Comparison of ENCODE assay signal across 11 cellular contexts in genomic region chr3:36906504-36907149, GRCh38. TPM values are rescaled to one million over a fixed set of nuclear protein-coding genes. Genes with fewer than 3 reads are reported as not detected.
A peak's percentile ranks its signal among the peaks of the same experiment; 100 is the strongest.
DNase-seq lines count a peak whose midpoint lies in the region; ATAC-seq and TF ChIP-seq lines count a peak whose summit lies in the region.
"Had no signal": no experiment of that assay in that cellular context is flagged by ENCODE, and none has a peak within 500 bp of the region (broad histone marks: within the 10 kb centered on the region; RNA-seq: fewer than 3 reads in every experiment).

No MANE protein-coding gene starts in this region.

- H3K27ac Mint-ChIP-seq in Calu3 (ENCODE audit: unreplicated experiment): no peak overlapping the region
- H3K27ac Mint-ChIP-seq: nephron progenitor cell had no signal

- H4K20me1 ChIP-seq in OCI-LY7 (ENCODE audit: insufficient read depth, low read length): no peaks in the 10 kb centered on the region

- H3K9me3 ChIP-seq in OCI-LY7 (ENCODE audit: low read length): no peaks in the 10 kb centered on the region
- H3K9me3 ChIP-seq in effector memory CD4-positive, alpha-beta T cell (ENCODE audit: control insufficient read depth, low read length): no peaks in the 10 kb centered on the region
- no peaks in the 10 kb centered on the region for H3K9me3 ChIP-seq in neutrophil

- peak overlapping the region; percentile 36 for H3K4me2 ChIP-seq in OCI-LY7 (ENCODE audit: low read length)

- H3K4me1 ChIP-seq in OCI-LY7 (ENCODE audit: insufficient read depth, low read length, poor library complexity, severe bottlenecking): peaks cover 79% of the 10 kb centered on the region
- H3K4me1 ChIP-seq in effector memory CD4-positive, alpha-beta T cell (ENCODE audit: control insufficient read depth, insufficient read depth, low read length, poor library complexity, severe bottlenecking): peaks cover 47% of the 10 kb centered on the region
- H3K4me1 ChIP-seq in neutrophil (ENCODE audit: control insufficient read depth in 1 of 2, insufficient read depth in 1 of 2, low read depth in 1 of 2, low read length in 1 of 2): peaks cover 57 to 61% of the 10 kb centered on the region in 2 experiments

- peaks cover 14% of the 10 kb centered on the region for H3K4me1 Mint-ChIP-seq in Calu3 (ENCODE audit: low read depth, unreplicated experiment)

- peak overlapping the region; percentile 89 for H3K4me3 Mint-ChIP-seq in Calu3 (ENCODE audit: low read depth, unreplicated experiment)
- H3K4me3 Mint-ChIP-seq: nephron progenitor cell had no signal

- DNase-seq in Calu3 (no peak), OCI-LY7 (ENCODE audit: low spot score) (no peak), SKM-1 (lab: John Stamatoyannopoulos, UW; ENCODE audit: unreplicated experiment) (no peak)
- DNase-seq in effector memory CD4-positive, alpha-beta T cell: no peak
- DNase-seq: GDM1; NCI-H2107; nephron progenitor cell; stimulated activated CD4-positive, alpha-beta T cell treated with anti-CD3 and anti-CD28 coated beads, Interleukin-4, amount 100 ng/mL, for 1 hour had no signal

- TF ChIP-seq CTCF in Calu3 (IDR thresholded peaks at IDR 0.05; ENCODE audit: unreplicated experiment) (no peak), OCI-LY7 (conservative IDR thresholded peaks at IDR 0.05; ENCODE audit: low read length) (no peak), neutrophil (IDR thresholded peaks at IDR 0.05) (no peak)

- peak overlapping the region; percentile 17 for H3K4me3 ChIP-seq in OCI-LY7 (ENCODE audit: low read depth, low read length, poor library complexity, severe bottlenecking)
- H3K4me3 ChIP-seq in effector memory CD4-positive, alpha-beta T cell (ENCODE audit: insufficient read depth, low read depth, low read length, poor library complexity, severe bottlenecking): peak overlapping the region; percentile 30
- peak overlapping the region; percentile 58 to 79 for H3K4me3 ChIP-seq in neutrophil (ENCODE audit: low read depth in 1 of 2, low read length in 1 of 2)

- H3K27ac ChIP-seq in OCI-LY7 (ENCODE audit: low read depth, low read length, poor library complexity, severe bottlenecking) (peak overlapping the region; percentile 46), neutrophil (peak overlapping the region; percentile 98)
- H3K27ac ChIP-seq in effector memory CD4-positive, alpha-beta T cell (ENCODE audit: insufficient read depth, low read length, poor library complexity, severe bottlenecking): peak overlapping the region; percentile 89

- H2AFZ ChIP-seq in OCI-LY7 (ENCODE audit: low read length): no peak overlapping the region

- POLR2A ChIA-PET in OCI-LY7 (lab: Charles Lee): interaction anchor here (0.7 to 7.2 kb wide), 8 partner anchors 9 to 1235 kb away, joined by 3 to 55 read pairs (median 6); no protein-coding TSS in a partner anchor

- H3K36me3 Mint-ChIP-seq in Calu3 (ENCODE audit: insufficient read depth, unreplicated experiment): peaks cover 10% of the 10 kb centered on the region

- no peaks in the 10 kb centered on the region for H3K27me3 Mint-ChIP-seq in Calu3 (ENCODE audit: unreplicated experiment)

- H3K36me3 ChIP-seq in OCI-LY7 (ENCODE audit: insufficient read depth, low read length): peaks cover 44% of the 10 kb centered on the region
- H3K36me3 ChIP-seq in effector memory CD4-positive, alpha-beta T cell (ENCODE audit: control insufficient read depth, insufficient read depth, low read length): peaks cover 11% of the 10 kb centered on the region
- H3K36me3 ChIP-seq in neutrophil: peaks cover 37% of the 10 kb centered on the region

- no peaks in the 10 kb centered on the region for H3K9me3 Mint-ChIP-seq in Calu3 (ENCODE audit: low read depth, unreplicated experiment)
- H3K9me3 Mint-ChIP-seq: nephron progenitor cell had no signal

- CTCF ChIA-PET in Calu3 (lab: Charles Lee): no interaction called here
- CTCF ChIA-PET in OCI-LY7 (lab: Charles Lee; ENCODE audit: unreplicated experiment): interaction anchor here (1.0 to 1.4 kb wide), 3 partner anchors 19 to 52 kb away, joined by 4 to 5 read pairs (median 4); partner anchors contain the start of gene TRANK1

- ATAC-seq in HG02623 (IDR thresholded peaks at IDR 0.05; ENCODE audit: unreplicated experiment): no peak
- no peak for ATAC-seq in HG03469 (IDR thresholded peaks at IDR 0.05; ENCODE audit: unreplicated experiment)

- no TSS peak for BruUV-seq in Calu3 (replicated peaks; lab: Mats Ljungman, UMichigan)
- no TSS peak for BruUV-seq in OCI-LY7 (replicated peaks; lab: Mats Ljungman, UMichigan)

- no peaks in the 10 kb centered on the region for H3K27me3 ChIP-seq in effector memory CD4-positive, alpha-beta T cell (replicated peaks; ENCODE audit: control insufficient read depth, insufficient read depth, low read length, poor library complexity, severe bottlenecking)
- H3K27me3 ChIP-seq in neutrophil: no peaks in the 10 kb centered on the region

- H3K79me2 ChIP-seq in OCI-LY7 (ENCODE audit: insufficient read depth, low read depth, low read length): peaks cover 50% of the 10 kb centered on the region; the same call in 1 of the 2 replicates

- intact Hi-C loops in Calu3 (cut with micrococcal nuclease; ENCODE audit: unreplicated experiment): loop anchor here (2.0 kb wide), 1 partner anchor 52 kb away; no protein-coding TSS in a partner anchor
- intact Hi-C loops in OCI-LY7 (cut with micrococcal nuclease; ENCODE audit: unreplicated experiment): no loop called here

- H3K9me2 ChIP-seq in OCI-LY7 (ENCODE audit: insufficient read depth, low read length): no peaks in the 10 kb centered on the region

RNA-seq across cellular contexts. Expression of gene TRANK1, which starts 38.2 kb away (rescaled TPM):
- total RNA-seq in Calu3 (2022) (10.3 and 21.5 TPM in 2 replicates), OCI-LY7 (2022) (57.1 and 66.3 TPM in 2 replicates)
- 29.1 and 34.9 TPM in 2 replicates for total RNA-seq in OCI-LY7 (2014; rRNA removed; shearing (Covaris generic))

Comparison
In these comparisons a context has a peak if more than half of its experiments do, and no peak if none do; other contexts are left out.
1. H3K27ac ChIP-seq: peak in every context shown above with its lines; median percentile 98 in neutrophil; 89 in effector memory CD4-positive, alpha-beta T cell; 46 in OCI-LY7.
2. H3K4me3 ChIP-seq: peak in every context shown above with its lines; median percentile 68 in neutrophil; 30 in effector memory CD4-positive, alpha-beta T cell; 17 in OCI-LY7.